ENCODE assay signal across 10 cellular contexts in the genomic region with DNA sequence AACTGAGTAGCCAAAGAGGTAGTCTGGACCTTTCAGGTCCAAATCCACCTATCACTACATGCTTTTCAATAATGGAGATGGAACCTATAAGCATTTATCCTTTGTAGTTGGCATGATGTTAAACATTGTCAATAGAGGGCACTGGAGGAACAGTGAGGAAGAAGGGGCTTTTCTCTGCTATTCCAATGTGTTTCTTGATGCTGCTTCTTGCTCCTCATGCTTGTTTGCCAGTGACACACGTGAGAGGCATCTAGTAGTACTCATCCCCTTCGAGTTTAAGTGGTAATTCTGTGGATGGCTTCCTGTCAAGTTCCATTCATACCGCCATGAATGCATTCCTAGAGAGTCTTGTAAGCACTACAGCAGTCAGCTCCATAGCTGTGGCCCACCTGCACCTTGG.
DNase-seq lines count a peak whose midpoint lies in the region; ATAC-seq, FAIRE-seq and TF ChIP-seq lines count a peak whose summit lies in the region.
"Had no signal": no experiment of that assay in that cellular context is flagged by ENCODE, and none has a peak within 500 bp of the region (broad histone marks: within the 10 kb centered on the region; RNA-seq: fewer than 3 reads in every experiment).

No MANE protein-coding gene starts in this region.

- no peaks in the 10 kb centered on the region for H3K27me3 ChIP-seq in dorsolateral prefrontal cortex

- FAIRE-seq in GM18507 (lab: Jason Lieb, UNC) = peak; percentile 47

- CTCF ChIA-PET in RWPE1 (lab: Yijun Ruan, JAX) = interaction anchor here (0.6 kb wide), 1 partner anchor 581 kb away, joined by 3 read pairs; no protein-coding TSS in a partner anchor

- DNase-seq in GM18507 (ENCODE audit: extremely low spot score, insufficient read length, low read depth) = no peak
- DNase-seq in NCI-H226 = peak; percentile 61
- DNase-seq in epithelial cell of esophagus (ENCODE audit: low read depth) = peak; percentile 34
- no peak for DNase-seq in dorsolateral prefrontal cortex
- no peak for DNase-seq in stimulated activated CD4-positive, alpha-beta T cell treated with anti-CD3 and anti-CD28 coated beads, Interleukin-4, amount 100 ng/mL, for 24 hours
- DNase-seq in RWPE1 (ENCODE audit: low spot score) = no peak
- DNase-seq: CD4-positive, alpha-beta memory T cell; MV-4-11 had no signal

- H3K4me3 ChIP-seq in epithelial cell of esophagus (ENCODE audit: low read length) (no peak overlapping the region), dorsolateral prefrontal cortex (no peak overlapping the region)

- POLR2A ChIA-PET in RWPE1 (lab: Yijun Ruan, JAX; ENCODE audit: low non-redundant PET) = no interaction called here

- TF ChIP-seq CTCF in 22Rv1 (IDR thresholded peaks at IDR 0.05) (peak; percentile 48), epithelial cell of esophagus (IDR thresholded peaks at IDR 0.05; ENCODE audit: insufficient read depth, low read depth, low read length, missing control alignments) (no peak), dorsolateral prefrontal cortex (IDR thresholded peaks at IDR 0.05 in 54 of 56, conservative IDR thresholded peaks at IDR 0.05 in 2 of 56; ENCODE audit: low read depth in 1 of 56, partially characterized antibody in 56 of 56) (no peak), RWPE1 (conservative IDR thresholded peaks at IDR 0.05; ENCODE audit: low read depth) (no peak)

- intact Hi-C loops in dorsolateral prefrontal cortex (cut with DNase I) = no loop called here

- H3K27ac ChIP-seq in 22Rv1 (no peak overlapping the region), dorsolateral prefrontal cortex (no peak overlapping the region), RWPE1 (no peak overlapping the region)

- ATAC-seq in HG02840 (IDR thresholded peaks at IDR 0.05; ENCODE audit: low FRiP score, unreplicated experiment) = no peak

Comparison
In these comparisons a context has a peak if more than half of its experiments do, and no peak if none do; other contexts are left out.
1. DNase-seq: peak in NCI-H226 (single experiment) and epithelial cell of esophagus (single experiment); none in GM18507 (single experiment), dorsolateral prefrontal cortex (0 of 10), stimulated activated CD4-positive, alpha-beta T cell treated with anti-CD3 and anti-CD28 coated beads, Interleukin-4, amount 100 ng/mL, for 24 hours (single experiment) and RWPE1 (single experiment).